In genomic region chr1:5232537-5232936, GRCh38 we compare ENCODE assay signal across 22 cellular contexts.
DNase-seq lines count a peak whose midpoint lies in the region; ATAC-seq and TF ChIP-seq lines count a peak whose summit lies in the region.
"Had no signal": no experiment of that assay in that cellular context is flagged by ENCODE, and none has a peak within 500 bp of the region (broad histone marks: within the 10 kb centered on the region; RNA-seq: fewer than 3 reads in every experiment).

No MANE protein-coding gene starts in this region.

- H4K20me1 ChIP-seq in OCI-LY7 (ENCODE audit: insufficient read depth, low read length) = no peaks in the 10 kb centered on the region
- H4K20me1 ChIP-seq: BLaER1 treated with 17β-estradiol and CSF1 and Interleukin-3, amounts not matched to agents 10 nM and 100 nM had no signal

- peaks cover 23% of the 10 kb centered on the region for H3K9me3 Mint-ChIP-seq in endodermal cell
- H3K9me3 Mint-ChIP-seq in type B pancreatic cell = peaks cover 11% of the 10 kb centered on the region
- peaks cover 6% of the 10 kb centered on the region for H3K9me3 Mint-ChIP-seq in progenitor cell of endocrine pancreas (ENCODE audit: low read depth)

- no peaks in the 10 kb centered on the region for H3K36me3 Mint-ChIP-seq in endodermal cell (ENCODE audit: low read depth)
- H3K36me3 Mint-ChIP-seq in type B pancreatic cell = no peaks in the 10 kb centered on the region
- H3K36me3 Mint-ChIP-seq in progenitor cell of endocrine pancreas (ENCODE audit: insufficient read depth) = peaks cover 2% of the 10 kb centered on the region
- H3K36me3 Mint-ChIP-seq: CD14-positive monocyte; CD4-positive, alpha-beta memory T cell; CD4-positive, CD25-positive, alpha-beta regulatory T cell had no signal

- H3K27ac ChIP-seq in C4-2B = no peak overlapping the region
- no peak overlapping the region for H3K27ac ChIP-seq in OCI-LY7 (ENCODE audit: low read depth, low read length, poor library complexity, severe bottlenecking)
- no peak overlapping the region for H3K27ac ChIP-seq in endodermal cell (ENCODE audit: low read depth, low read length)
- H3K27ac ChIP-seq in ovary = no peak overlapping the region
- H3K27ac ChIP-seq: 22Rv1; A549; BLaER1 treated with 17β-estradiol and CSF1 and Interleukin-3, amounts not matched to agents 10 nM and 100 nM had no signal

- H3K27me3 Mint-ChIP-seq in endodermal cell (ENCODE audit: insufficient read depth) = peaks cover 7% of the 10 kb centered on the region
- H3K27me3 Mint-ChIP-seq in type B pancreatic cell = peaks cover 38% of the 10 kb centered on the region
- H3K27me3 Mint-ChIP-seq in progenitor cell of endocrine pancreas = peaks cover 16% of the 10 kb centered on the region
- H3K27me3 Mint-ChIP-seq: B cell had no signal

- TF ChIP-seq CTCF in C4-2B (conservative IDR thresholded peaks at IDR 0.05) (peak; percentile 9; the same call in 1 of the 2 replicates), OCI-LY7 (conservative IDR thresholded peaks at IDR 0.05; ENCODE audit: low read length) (peak; percentile 69), endodermal cell (conservative IDR thresholded peaks at IDR 0.05) (peak; percentile 29), type B pancreatic cell (conservative IDR thresholded peaks at IDR 0.05) (peak; percentile 19), progenitor cell of endocrine pancreas (IDR thresholded peaks at IDR 0.05; ENCODE audit: unreplicated experiment) (no peak), ovary (IDR thresholded peaks at IDR 0.05) (no peak)

- DNase-seq in OCI-LY7 (ENCODE audit: low spot score) (no peak), endodermal cell (no peak), type B pancreatic cell (ENCODE audit: extremely low spot score, unreplicated experiment) (no peak), progenitor cell of endocrine pancreas (ENCODE audit: low spot score, unreplicated experiment) (no peak), ovary (no peak)
- DNase-seq: AML-193; CD4-positive, alpha-beta memory T cell; CD4-positive, CD25-positive, alpha-beta regulatory T cell; CD8-positive, alpha-beta memory T cell; COR-L47; DMS 273 treated with DMSO at 0.1 percent for 48 hours; DMS153; DMS53; DMS79; GF-D8 had no signal

- no peak for ATAC-seq in HG02973 (IDR thresholded peaks at IDR 0.05; ENCODE audit: unreplicated experiment)
- ATAC-seq: A549 had no signal

- peaks cover 36% of the 10 kb centered on the region for H3K4me1 ChIP-seq in OCI-LY7 (ENCODE audit: insufficient read depth, low read length, poor library complexity, severe bottlenecking)
- H3K4me1 ChIP-seq in endodermal cell (ENCODE audit: control insufficient read depth, insufficient read depth, low read length) = peaks cover 3% of the 10 kb centered on the region
- H3K4me1 ChIP-seq in ovary (ENCODE audit: insufficient read depth) = no peaks in the 10 kb centered on the region
- H3K4me1 ChIP-seq: A549; BLaER1 treated with 17β-estradiol and CSF1 and Interleukin-3, amounts not matched to agents 10 nM and 100 nM had no signal

- BruUV-seq in OCI-LY7 (replicated peaks; lab: Mats Ljungman, UMichigan) = no TSS peak

- CTCF ChIA-PET in OCI-LY7 (lab: Charles Lee; ENCODE audit: unreplicated experiment) = no interaction called here

- intact Hi-C loops in OCI-LY7 (cut with micrococcal nuclease; ENCODE audit: unreplicated experiment) = no loop called here
- intact Hi-C loops in ovary (cut with DNase I) = no loop called here

- H3K79me2 ChIP-seq in OCI-LY7 (ENCODE audit: insufficient read depth, low read depth, low read length) = no peaks in the 10 kb centered on the region

- 97% methylated on average over 1 of the region's 1 CpG; no CpG with 5 or more reads in 1 of the 2 experiments for WGBS in endodermal cell (ENCODE audit: insufficient coverage in 1 of 2, insufficient read length in 1 of 2), 2 experiments
- 86 to 94% (median 87%) methylated on average over 1 of the region's 1 CpG for WGBS in ovary, 3 donors

- H3K9me2 ChIP-seq in OCI-LY7 (ENCODE audit: insufficient read depth, low read length) = no peaks in the 10 kb centered on the region

- no peaks in the 10 kb centered on the region for H3K27me3 ChIP-seq in endodermal cell (ENCODE audit: control insufficient read depth, insufficient read depth, low read length, poor library complexity, severe bottlenecking)
- H3K27me3 ChIP-seq in ovary = no peaks in the 10 kb centered on the region
- H3K27me3 ChIP-seq: BLaER1 treated with 17β-estradiol and CSF1 and Interleukin-3, amounts not matched to agents 10 nM and 100 nM had no signal

- no peaks in the 10 kb centered on the region; the same call in 1 of the 2 replicates for H3K36me3 ChIP-seq in OCI-LY7 (ENCODE audit: insufficient read depth, low read length)
- H3K36me3 ChIP-seq in endodermal cell (ENCODE audit: control insufficient read depth, insufficient read depth, low read length) = no peaks in the 10 kb centered on the region
- H3K36me3 ChIP-seq in ovary = no peaks in the 10 kb centered on the region
- H3K36me3 ChIP-seq: BLaER1 treated with 17β-estradiol and CSF1 and Interleukin-3, amounts not matched to agents 10 nM and 100 nM had no signal

- no peak overlapping the region for H2AFZ ChIP-seq in OCI-LY7 (ENCODE audit: low read length)

- TF ChIP-seq POLR2A in ovary (IDR thresholded peaks at IDR 0.05) = no peak

- H3K4me3 ChIP-seq in OCI-LY7 (ENCODE audit: low read depth, low read length, poor library complexity, severe bottlenecking) = no peak overlapping the region
- H3K4me3 ChIP-seq in endodermal cell (ENCODE audit: low read length) = peak overlapping the region; percentile 17
- H3K4me3 ChIP-seq in ovary = no peak overlapping the region
- H3K4me3 ChIP-seq: A549; BLaER1 treated with 17β-estradiol and CSF1 and Interleukin-3, amounts not matched to agents 10 nM and 100 nM had no signal

- no peak overlapping the region for H3K9ac ChIP-seq in endodermal cell (ENCODE audit: extremely low read depth, low read length, poor library complexity, severe bottlenecking)
- H3K9ac ChIP-seq: BLaER1 treated with 17β-estradiol and CSF1 and Interleukin-3, amounts not matched to agents 10 nM and 100 nM had no signal

- H3K27ac Mint-ChIP-seq in endodermal cell (no peak overlapping the region), type B pancreatic cell (no peak overlapping the region), progenitor cell of endocrine pancreas (no peak overlapping the region)
- H3K27ac Mint-ChIP-seq: B cell; CD14-positive monocyte; CD4-positive, alpha-beta memory T cell; CD4-positive, CD25-positive, alpha-beta regulatory T cell; CD8-positive, alpha-beta memory T cell had no signal

- H3K4me3 Mint-ChIP-seq in endodermal cell (no peak overlapping the region), type B pancreatic cell (no peak overlapping the region), progenitor cell of endocrine pancreas (ENCODE audit: low read depth) (no peak overlapping the region)
- H3K4me3 Mint-ChIP-seq: B cell; CD14-positive monocyte; CD4-positive, alpha-beta memory T cell; CD4-positive, CD25-positive, alpha-beta regulatory T cell; CD8-positive, alpha-beta memory T cell had no signal

- peaks cover 34% of the 10 kb centered on the region for H3K4me1 Mint-ChIP-seq in endodermal cell
- H3K4me1 Mint-ChIP-seq in type B pancreatic cell (ENCODE audit: unreplicated experiment) = no peaks in the 10 kb centered on the region
- no peaks in the 10 kb centered on the region for H3K4me1 Mint-ChIP-seq in progenitor cell of endocrine pancreas (ENCODE audit: low read depth)
- H3K4me1 Mint-ChIP-seq: B cell, CD14-positive monocyte had no signal

- no peak for TF ChIP-seq EP300 in ovary (IDR thresholded peaks at IDR 0.05)

- H3K9me3 ChIP-seq in OCI-LY7 (ENCODE audit: low read length) (peaks cover 13% of the 10 kb centered on the region), endodermal cell (ENCODE audit: control insufficient read depth, low read length) (peaks cover 24% of the 10 kb centered on the region), ovary (no peaks in the 10 kb centered on the region)
- H3K9me3 ChIP-seq: A549 had no signal

- H3K4me2 ChIP-seq in OCI-LY7 (ENCODE audit: low read length) = no peak overlapping the region
- H3K4me2 ChIP-seq: A549; BLaER1 treated with 17β-estradiol and CSF1 and Interleukin-3, amounts not matched to agents 10 nM and 100 nM had no signal

- POLR2A ChIA-PET in OCI-LY7 (lab: Charles Lee) = no interaction called here

Comparison
In these comparisons a context has a peak if more than half of its experiments do, and no peak if none do; other contexts are left out.
1. CTCF ChIP-seq: peak in C4-2B (single experiment), OCI-LY7 (single experiment), endodermal cell (single experiment) and type B pancreatic cell (single experiment); none in progenitor cell of endocrine pancreas (single experiment) and ovary (0 of 3).